Comparison of ENCODE assay signal across 1 cellular context in the genomic region with DNA sequence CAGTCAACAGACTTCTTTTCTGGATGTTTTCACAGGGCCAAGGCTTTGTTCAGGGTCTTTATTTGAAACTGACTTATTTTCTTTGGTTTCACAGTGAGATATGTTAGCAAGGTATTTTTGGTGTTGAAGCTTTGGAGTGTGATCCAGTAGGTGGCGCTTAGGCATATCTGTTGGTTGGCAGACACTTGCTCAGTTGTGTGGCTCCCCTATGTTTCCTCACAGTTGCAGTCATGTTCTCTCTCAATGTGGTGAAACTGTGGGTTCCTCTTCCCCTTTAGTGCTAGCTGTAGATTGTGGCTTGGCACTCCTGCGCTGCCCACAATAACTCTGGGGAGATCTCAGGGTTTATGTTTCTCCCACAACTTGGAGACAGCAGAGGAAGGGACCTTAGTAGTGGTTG.
TF ChIP-seq lines count a peak whose summit lies in the region.

No MANE protein-coding gene starts in this region.

TF ChIP-seq in liver, 16 proteins besides CTCF, POLR2A, EP300 and RAD21 (continued from another document):
- TF ChIP-seq, protein P1, sequence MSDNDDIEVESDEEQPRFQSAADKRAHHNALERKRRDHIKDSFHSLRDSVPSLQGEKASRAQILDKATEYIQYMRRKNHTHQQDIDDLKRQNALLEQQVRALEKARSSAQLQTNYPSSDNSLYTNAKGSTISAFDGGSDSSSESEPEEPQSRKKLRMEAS (IDR thresholded peaks at IDR 0.05), result no peak
- TF ChIP-seq FOXA1 (IDR thresholded peaks at IDR 0.05) (no peak), FOXA2 (IDR thresholded peaks at IDR 0.05) (no peak), TAF1 (conservative IDR thresholded peaks at IDR 0.05) (no peak), HNF4A (conservative IDR thresholded peaks at IDR 0.05) (no peak), HNF4G (IDR thresholded peaks at IDR 0.05) (no peak), YY1 (IDR thresholded peaks at IDR 0.05) (no peak)
- TF ChIP-seq, protein P2, sequence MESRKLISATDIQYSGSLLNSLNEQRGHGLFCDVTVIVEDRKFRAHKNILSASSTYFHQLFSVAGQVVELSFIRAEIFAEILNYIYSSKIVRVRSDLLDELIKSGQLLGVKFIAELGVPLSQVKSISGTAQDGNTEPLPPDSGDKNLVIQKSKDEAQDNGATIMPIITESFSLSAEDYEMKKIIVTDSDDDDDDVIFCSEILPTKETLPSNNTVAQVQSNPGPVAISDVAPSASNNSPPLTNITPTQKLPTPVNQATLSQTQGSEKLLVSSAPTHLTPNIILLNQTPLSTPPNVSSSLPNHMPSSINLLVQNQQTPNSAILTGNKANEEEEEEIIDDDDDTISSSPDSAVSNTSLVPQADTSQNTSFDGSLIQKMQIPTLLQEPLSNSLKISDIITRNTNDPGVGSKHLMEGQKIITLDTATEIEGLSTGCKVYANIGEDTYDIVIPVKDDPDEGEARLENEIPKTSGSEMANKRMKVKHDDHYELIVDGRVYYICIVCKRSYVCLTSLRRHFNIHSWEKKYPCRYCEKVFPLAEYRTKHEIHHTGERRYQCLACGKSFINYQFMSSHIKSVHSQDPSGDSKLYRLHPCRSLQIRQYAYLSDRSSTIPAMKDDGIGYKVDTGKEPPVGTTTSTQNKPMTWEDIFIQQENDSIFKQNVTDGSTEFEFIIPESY (IDR thresholded peaks at IDR 0.05), result no peak
- TF ChIP-seq, protein P3, sequence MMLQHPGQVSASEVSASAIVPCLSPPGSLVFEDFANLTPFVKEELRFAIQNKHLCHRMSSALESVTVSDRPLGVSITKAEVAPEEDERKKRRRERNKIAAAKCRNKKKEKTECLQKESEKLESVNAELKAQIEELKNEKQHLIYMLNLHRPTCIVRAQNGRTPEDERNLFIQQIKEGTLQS (IDR thresholded peaks at IDR 0.05), result no peak
